ENCODE assay signal across 12 cellular contexts in genomic region chr1:144560057-144560716, GRCh38. TPM values are rescaled to one million over a fixed set of nuclear protein-coding genes. Genes with fewer than 3 reads are reported as not detected.
A peak's percentile ranks its signal among the peaks of the same experiment; 100 is the strongest.
DNase-seq lines count a peak whose midpoint lies in the region; ATAC-seq, FAIRE-seq and TF ChIP-seq lines count a peak whose summit lies in the region.
"Not testable (repeated sequence)": the region's sequence is repeated elsewhere in the genome, so short reads cannot be mapped to it uniquely, and the experiment has no call there.
"Had no signal": no experiment of that assay in that cellular context is flagged by ENCODE, and none has a peak within 500 bp of the region (broad histone marks: within the 10 kb centered on the region; RNA-seq: fewer than 3 reads in every experiment).

No MANE protein-coding gene starts in this region.

- intact Hi-C loops in activated CD4-positive, alpha-beta T cell treated with anti-CD3 and anti-CD28 coated beads, Interleukin-2, amount 10 ng/mL, durations not matched to agents 24 days and 14 days (cut with micrococcal nuclease); mammary epithelial cell (cut with micrococcal nuclease): not testable (repeated sequence)

- peak; percentile 72 for TF ChIP-seq POLR2A in GM12892 (IDR thresholded peaks at IDR 0.05; ENCODE audit: low read depth, low read length)

- not testable (repeated sequence) for H3K9me3 Mint-ChIP-seq in activated CD4-positive, alpha-beta T cell treated with anti-CD3 and anti-CD28 coated beads, Interleukin-2, amount 10 ng/mL, durations not matched to agents 24 days and 14 days; stimulated activated naive B cell treated with anti-CD40 and anti-IgM and Interleukin-4, amounts not matched to agents 10 μg/mL and 1 μg/mL and 100 μg/mL, for 72 hours

- not testable (repeated sequence) for H3K27me3 ChIP-seq in mammary epithelial cell (ENCODE audit: insufficient read depth, low read length)

- not testable (repeated sequence) for H3K9me3 ChIP-seq in mammary epithelial cell (replicated peaks; ENCODE audit: insufficient read depth, low read length); mesodermal cell (ENCODE audit: control insufficient read depth, low read length)

- FAIRE-seq in GM12892 (lab: Jason Lieb, UNC): not testable (repeated sequence)

- H3K4me1 Mint-ChIP-seq in activated CD4-positive, alpha-beta T cell treated with anti-CD3 and anti-CD28 coated beads, Interleukin-2, amount 10 ng/mL, durations not matched to agents 24 days and 14 days: not testable (repeated sequence)
- peaks cover 5 to 17% of the 10 kb centered on the region in 2 donors for H3K4me1 Mint-ChIP-seq in stimulated activated naive B cell treated with anti-CD40 and anti-IgM and Interleukin-4, amounts not matched to agents 10 μg/mL and 1 μg/mL and 100 μg/mL, for 72 hours

- ATAC-seq in GM21447 (IDR thresholded peaks at IDR 0.05; ENCODE audit: unreplicated experiment) (peak; percentile 91), HG03045 (IDR thresholded peaks at IDR 0.05; ENCODE audit: unreplicated experiment) (peak; percentile 90)
- peak; percentile 93 for ATAC-seq in stimulated activated naive B cell treated with anti-CD40 and anti-IgM and Interleukin-4, amounts not matched to agents 10 μg/mL and 1 μg/mL and 100 μg/mL, for 72 hours (replicated peaks)

- H3K36me3 Mint-ChIP-seq in activated CD4-positive, alpha-beta T cell treated with anti-CD3 and anti-CD28 coated beads, Interleukin-2, amount 10 ng/mL, durations not matched to agents 24 days and 14 days (ENCODE audit: low read depth); stimulated activated naive B cell treated with anti-CD40 and anti-IgM and Interleukin-4, amounts not matched to agents 10 μg/mL and 1 μg/mL and 100 μg/mL, for 72 hours: not testable (repeated sequence)

- not testable (repeated sequence) for H2AFZ ChIP-seq in mammary epithelial cell (ENCODE audit: low read depth, low read length)

- not testable (repeated sequence) for DNase-seq in GM12892 (ENCODE audit: insufficient read length); mammary epithelial cell
- peak; percentile 3 for DNase-seq in NCI-H146 (lab: John Stamatoyannopoulos, UW)
- peak; percentile 84 for DNase-seq in activated CD4-positive, alpha-beta T cell treated with anti-CD3 and anti-CD28 coated beads, Interleukin-2, amount 10 ng/mL, durations not matched to agents 24 days and 14 days
- peak; percentile 82 for DNase-seq in stimulated activated naive B cell treated with anti-CD40 and anti-IgM and Interleukin-4, amounts not matched to agents 10 μg/mL and 1 μg/mL and 100 μg/mL, for 72 hours

- not testable (repeated sequence) for TF ChIP-seq CTCF in mammary epithelial cell (conservative IDR thresholded peaks at IDR 0.05 in 1 of 2, IDR thresholded peaks at IDR 0.05 in 1 of 2; ENCODE audit: extremely low read depth in 1 of 2, insufficient read depth in 1 of 2, low read depth in 1 of 2, low read length in 2 of 2)

- not testable (repeated sequence) for H3K27ac ChIP-seq in mammary epithelial cell (ENCODE audit: insufficient read depth, low read depth, low read length)
- H3K27ac ChIP-seq in mesodermal cell (ENCODE audit: low read depth, low read length, severe bottlenecking): peak overlapping the region; percentile 96

- not testable (repeated sequence) for H3K4me2 ChIP-seq in mammary epithelial cell (ENCODE audit: insufficient read depth, low read depth, low read length)

- CTCF ChIA-PET in mammary epithelial cell (lab: Charles Lee; ENCODE audit: low non-redundant PET): not testable (repeated sequence)

- H3K4me3 ChIP-seq in mammary epithelial cell (replicated peaks in 1 of 3; ENCODE audit: insufficient read depth in 1 of 3, low read depth in 2 of 3, low read length in 3 of 3); mesodermal cell (ENCODE audit: extremely low read depth, insufficient read depth, low read length, poor library complexity, severe bottlenecking): not testable (repeated sequence)

- H4K20me1 ChIP-seq in mammary epithelial cell (ENCODE audit: insufficient read depth, low read length): not testable (repeated sequence)

- H3K4me3 Mint-ChIP-seq in activated CD4-positive, alpha-beta T cell treated with anti-CD3 and anti-CD28 coated beads, Interleukin-2, amount 10 ng/mL, durations not matched to agents 24 days and 14 days: peak overlapping the region; percentile 83
- H3K4me3 Mint-ChIP-seq in stimulated activated naive B cell treated with anti-CD40 and anti-IgM and Interleukin-4, amounts not matched to agents 10 μg/mL and 1 μg/mL and 100 μg/mL, for 72 hours: peak overlapping the region; percentile 29 to 67

- not testable (repeated sequence) for H3K27me3 Mint-ChIP-seq in activated CD4-positive, alpha-beta T cell treated with anti-CD3 and anti-CD28 coated beads, Interleukin-2, amount 10 ng/mL, durations not matched to agents 24 days and 14 days; stimulated activated naive B cell treated with anti-CD40 and anti-IgM and Interleukin-4, amounts not matched to agents 10 μg/mL and 1 μg/mL and 100 μg/mL, for 72 hours

- no CpG with 5 or more reads among the region's 32 CpGs for WGBS in mammary epithelial cell (ENCODE audit: low coverage, missing lambda C conversion rate)
- 0% methylated on average over 1 of the region's 32 CpGs; no CpG with 5 or more reads in 1 of the 2 experiments for WGBS in mesodermal cell (ENCODE audit: insufficient coverage in 2 of 2), 2 experiments

- in situ Hi-C loops in mammary epithelial cell (cut with MboI; ENCODE audit: low sequenced_read_pairs in 2 of 2): not testable (repeated sequence)

- dilution Hi-C loops in mammary epithelial cell (cut with HindIII; ENCODE audit: low sequenced_read_pairs): not testable (repeated sequence)

- not testable (repeated sequence) for H3K9ac ChIP-seq in mammary epithelial cell (ENCODE audit: insufficient read depth, low read length)

- peak overlapping the region; percentile 99 for H3K27ac Mint-ChIP-seq in activated CD4-positive, alpha-beta T cell treated with anti-CD3 and anti-CD28 coated beads, Interleukin-2, amount 10 ng/mL, durations not matched to agents 24 days and 14 days
- H3K27ac Mint-ChIP-seq in stimulated activated naive B cell treated with anti-CD40 and anti-IgM and Interleukin-4, amounts not matched to agents 10 μg/mL and 1 μg/mL and 100 μg/mL, for 72 hours: peak overlapping the region; percentile 100

- BruUV-seq in mammary epithelial cell (replicated peaks; lab: Mats Ljungman, UMichigan): TSS peak; percentile 98

- not testable (repeated sequence) for H3K36me3 ChIP-seq in mammary epithelial cell (ENCODE audit: insufficient read depth, low read length); mesodermal cell (ENCODE audit: control insufficient read depth, insufficient read depth, low read length)

- not testable (repeated sequence) for H3K79me2 ChIP-seq in mammary epithelial cell (ENCODE audit: insufficient read depth, low read length)

- not testable (repeated sequence) for H3K4me1 ChIP-seq in mammary epithelial cell (ENCODE audit: insufficient read depth, low read length); mesodermal cell (ENCODE audit: control insufficient read depth, insufficient read depth, low read length, poor library complexity, severe bottlenecking)

RNA-seq across cellular contexts. Expression of gene PPIAL4F, which starts 32.5 kb away (rescaled TPM):
- not detected for polyA plus RNA-seq in GM12892 (2012; ENCODE audit: missing spikeins)
- not detected in 2 replicates for total RNA-seq in activated CD4-positive, alpha-beta T cell treated with anti-CD3 and anti-CD28 coated beads, Interleukin-2, amount 10 ng/mL, durations not matched to agents 24 days and 14 days
- total RNA-seq in mammary epithelial cell: not detected
- polyA plus RNA-seq in mammary epithelial cell: not detected
- polyA minus RNA-seq in mammary epithelial cell: not detected
- not detected for polyA plus RNA-seq in mesodermal cell (2013, experiment 1 of 2)
- polyA plus RNA-seq in mesodermal cell (2013, experiment 2 of 2): not detected
- total RNA-seq: astrocyte, lower leg skin, smooth muscle cell, ureter had no signal
- polyA plus RNA-seq: smooth muscle cell had no signal
